9 cellular contexts compared by ENCODE assay signal in genomic region chr20:56504373-56505005, GRCh38. TPM values are rescaled to one million over a fixed set of nuclear protein-coding genes. Genes with fewer than 3 reads are reported as not detected.
A peak's percentile ranks its signal among the peaks of the same experiment; 100 is the strongest.
DNase-seq lines count a peak whose midpoint lies in the region; ATAC-seq, FAIRE-seq and TF ChIP-seq lines count a peak whose summit lies in the region.
"Had no signal": no experiment of that assay in that cellular context is flagged by ENCODE, and none has a peak within 500 bp of the region (broad histone marks: within the 10 kb centered on the region; RNA-seq: fewer than 3 reads in every experiment).

No MANE protein-coding gene starts in this region.

- H3K27me3 Mint-ChIP-seq in astrocyte (ENCODE audit: low read depth, unreplicated experiment) (no peaks in the 10 kb centered on the region), neural progenitor cell (ENCODE audit: insufficient read depth, low read depth) (no peaks in the 10 kb centered on the region)

- H3F3A ChIP-seq in neural progenitor cell (ENCODE audit: low read depth): no peaks in the 10 kb centered on the region

- no peak overlapping the region for H3K27ac ChIP-seq in Karpas-422 (ENCODE audit: low read length)
- H3K27ac ChIP-seq in astrocyte (ENCODE audit: low read depth, low read length): no peak overlapping the region
- H3K27ac ChIP-seq in neural progenitor cell: no peak overlapping the region
- no peak overlapping the region for H3K27ac ChIP-seq in suprapubic skin

- H4K20me1 ChIP-seq in Karpas-422 (ENCODE audit: insufficient read depth, low read depth, low read length) (no peaks in the 10 kb centered on the region), astrocyte (ENCODE audit: insufficient read depth, low read length) (peaks cover 36% of the 10 kb centered on the region), neural progenitor cell (ENCODE audit: low read depth) (no peaks in the 10 kb centered on the region)

- no peak overlapping the region for H3K9ac ChIP-seq in Karpas-422 (ENCODE audit: low read length)
- no peak overlapping the region for H3K9ac ChIP-seq in astrocyte (ENCODE audit: low read length)
- H3K9ac ChIP-seq in neural progenitor cell: no peak overlapping the region

- TF ChIP-seq CTCF in GM06990 (IDR thresholded peaks at IDR 0.05; ENCODE audit: insufficient read depth, low read length, poor library complexity, severe bottlenecking) (peak; percentile 41), astrocyte (IDR thresholded peaks at IDR 0.05; ENCODE audit: insufficient read depth, low read depth, low read length) (peak; percentile 39), neural progenitor cell (IDR thresholded peaks at IDR 0.05) (peak; percentile 69), suprapubic skin (IDR thresholded peaks at IDR 0.05) (peak in 1 of 2 donors; percentile 28)

- H3K9me3 ChIP-seq in Karpas-422 (ENCODE audit: low read length) (no peaks in the 10 kb centered on the region), astrocyte (ENCODE audit: insufficient read depth, low read depth, low read length) (no peaks in the 10 kb centered on the region), neural progenitor cell (ENCODE audit: low read depth) (no peaks in the 10 kb centered on the region), suprapubic skin (no peaks in the 10 kb centered on the region)

- H3K79me2 ChIP-seq in Karpas-422 (ENCODE audit: low read length): peaks cover 45% of the 10 kb centered on the region
- peaks cover 17% of the 10 kb centered on the region for H3K79me2 ChIP-seq in astrocyte (ENCODE audit: insufficient read depth, low read length)
- H3K79me2 ChIP-seq in neural progenitor cell (ENCODE audit: low read depth): no peaks in the 10 kb centered on the region

- no peak for ATAC-seq in sciatic nerve
- ATAC-seq in HG02588 (IDR thresholded peaks at IDR 0.05; ENCODE audit: unreplicated experiment): no peak
- ATAC-seq: Right ventricle myocardium inferior had no signal

- no peak for FAIRE-seq in astrocyte (lab: Jason Lieb, UNC)
- FAIRE-seq: endometrium had no signal

- H3K9me2 ChIP-seq in Karpas-422 (replicated peaks; ENCODE audit: insufficient read depth, low read length): no peaks in the 10 kb centered on the region

- H3K9me3 Mint-ChIP-seq in astrocyte (ENCODE audit: unreplicated experiment): no peaks in the 10 kb centered on the region
- no peaks in the 10 kb centered on the region for H3K9me3 Mint-ChIP-seq in neural progenitor cell

- no peak for TF ChIP-seq EP300 in suprapubic skin (IDR thresholded peaks at IDR 0.05)

- H3K36me3 Mint-ChIP-seq in astrocyte (ENCODE audit: low read depth, unreplicated experiment) (peaks cover 8% of the 10 kb centered on the region), neural progenitor cell (peaks cover 3% of the 10 kb centered on the region)

- no peak overlapping the region for H2AFZ ChIP-seq in Karpas-422 (ENCODE audit: low read length)
- H2AFZ ChIP-seq in astrocyte (ENCODE audit: low read depth, low read length): no peak overlapping the region
- H2AFZ ChIP-seq in neural progenitor cell (replicated peaks): no peak overlapping the region

- H3K4me2 ChIP-seq in Karpas-422 (ENCODE audit: low read depth, low read length, poor library complexity, severe bottlenecking) (no peak overlapping the region), astrocyte (ENCODE audit: low read length) (no peak overlapping the region), neural progenitor cell (no peak overlapping the region)

- H3K4me1 Mint-ChIP-seq in astrocyte (ENCODE audit: low read depth, unreplicated experiment): no peaks in the 10 kb centered on the region
- H3K4me1 Mint-ChIP-seq in neural progenitor cell: peaks cover 3% of the 10 kb centered on the region

- no peak overlapping the region for H3K4me3 Mint-ChIP-seq in astrocyte (ENCODE audit: unreplicated experiment)
- no peak overlapping the region for H3K4me3 Mint-ChIP-seq in neural progenitor cell

- intact Hi-C loops in sciatic nerve (cut with DNase I): no loop called here

- peaks cover 10% of the 10 kb centered on the region for H3K4me1 ChIP-seq in Karpas-422 (ENCODE audit: low read length)
- no peaks in the 10 kb centered on the region for H3K4me1 ChIP-seq in astrocyte (ENCODE audit: insufficient read depth, low read length)
- no peaks in the 10 kb centered on the region for H3K4me1 ChIP-seq in neural progenitor cell
- H3K4me1 ChIP-seq in suprapubic skin: no peaks in the 10 kb centered on the region

- H3K27me3 ChIP-seq in GM06990 (replicated peaks; ENCODE audit: control insufficient read depth, insufficient read depth, low read length) (no peaks in the 10 kb centered on the region), Karpas-422 (ENCODE audit: low read length) (no peaks in the 10 kb centered on the region), astrocyte (ENCODE audit: insufficient read depth, low read length) (no peaks in the 10 kb centered on the region), neural progenitor cell (no peaks in the 10 kb centered on the region), suprapubic skin (no peaks in the 10 kb centered on the region)

- H3K27ac Mint-ChIP-seq in astrocyte (ENCODE audit: unreplicated experiment): no peak overlapping the region
- no peak overlapping the region for H3K27ac Mint-ChIP-seq in neural progenitor cell

- DNase-seq in GM06990 (ENCODE audit: extremely low read depth, insufficient read length) (no peak), Karpas-422 (peak; percentile 47), astrocyte (ENCODE audit: low read depth) (no peak), neural progenitor cell (ENCODE audit: low spot score) (peak; percentile 34), sciatic nerve (ENCODE audit: low spot score) (no peak), suprapubic skin (ENCODE audit: low spot score in 2 of 2) (no peak)

- no peak for TF ChIP-seq POLR2A in suprapubic skin (IDR thresholded peaks at IDR 0.05)

- WGBS in suprapubic skin: 85% methylated on average over 9 of the region's 9 CpGs

- H3K36me3 ChIP-seq in GM06990 (ENCODE audit: control insufficient read depth, insufficient read depth, low read length) (peaks cover 3% of the 10 kb centered on the region), Karpas-422 (ENCODE audit: insufficient read depth, low read length) (no peaks in the 10 kb centered on the region), astrocyte (ENCODE audit: insufficient read depth, low read length) (peaks cover 2% of the 10 kb centered on the region), neural progenitor cell (no peaks in the 10 kb centered on the region), suprapubic skin (peaks cover 6% of the 10 kb centered on the region)

- no peak overlapping the region for H3K4me3 ChIP-seq in GM06990 (replicated peaks; ENCODE audit: low read depth, low read length)
- no peak overlapping the region for H3K4me3 ChIP-seq in Karpas-422 (ENCODE audit: low read length)
- H3K4me3 ChIP-seq in astrocyte (ENCODE audit: insufficient read depth, low read depth, low read length): no peak overlapping the region
- H3K4me3 ChIP-seq in neural progenitor cell: no peak overlapping the region
- H3K4me3 ChIP-seq in suprapubic skin: no peak overlapping the region

RNA-seq across cellular contexts. Expression of gene FAM209A, which starts 20.1 kb away (rescaled TPM):
- 0.25 TPM in 1 of 2 replicates, not detected in the other for total RNA-seq in Karpas-422 (2014; rRNA removed; shearing (Covaris generic); ENCODE audit: low replicate concordance)
- total RNA-seq in astrocyte (0.32 TPM in 1 of 2 replicates, not detected in the other), neural progenitor cell (ENCODE audit: low replicate concordance) (0.43 TPM in 1 of 2 replicates, not detected in the other), sciatic nerve (not detected), suprapubic skin (1 to 10 TPM in 2 of 4 donors, not detected in 2; 1.8 to 2.1 TPM)
- total RNA-seq: Right ventricle myocardium inferior had no signal

RNA-seq across cellular contexts. Expression of gene FAM209B, which starts 28.6 kb away (rescaled TPM):
- total RNA-seq in Karpas-422 (2014; rRNA removed; shearing (Covaris generic); ENCODE audit: low replicate concordance): 0.60 TPM in 1 of 2 replicates, not detected in the other
- 0.60 TPM in 1 of 2 replicates, not detected in the other for total RNA-seq in astrocyte
- total RNA-seq in neural progenitor cell (ENCODE audit: low replicate concordance): not detected in 2 replicates
- not detected for total RNA-seq in sciatic nerve
- total RNA-seq in suprapubic skin: 1 to 10 TPM in 1 of 4 donors, not detected in 3; 2.5 TPM
- total RNA-seq: Right ventricle myocardium inferior had no signal

RNA-seq across cellular contexts. Expression of gene RTF2, which starts 36.1 kb away (rescaled TPM):
- 43.3 and 46.0 TPM in 2 replicates for total RNA-seq in Karpas-422 (2014; rRNA removed; shearing (Covaris generic); ENCODE audit: low replicate concordance)
- total RNA-seq in astrocyte (76.5 and 81.4 TPM in 2 replicates), neural progenitor cell (ENCODE audit: low replicate concordance) (42.4 and 44.2 TPM in 2 replicates), sciatic nerve (88.7 TPM), suprapubic skin (10 to 100 TPM; 42.9 to 57.0 (median 47.0) TPM)

Comparison
In these comparisons a context has a peak if more than half of its experiments do, and no peak if none do; other contexts are left out.
1. DNase-seq: peak in Karpas-422 (single experiment) and neural progenitor cell (single experiment); none in GM06990 (single experiment), astrocyte (single experiment), sciatic nerve (single experiment) and suprapubic skin (0 of 2).